ENCODE assay signal across 1 cellular context in the genomic region with DNA sequence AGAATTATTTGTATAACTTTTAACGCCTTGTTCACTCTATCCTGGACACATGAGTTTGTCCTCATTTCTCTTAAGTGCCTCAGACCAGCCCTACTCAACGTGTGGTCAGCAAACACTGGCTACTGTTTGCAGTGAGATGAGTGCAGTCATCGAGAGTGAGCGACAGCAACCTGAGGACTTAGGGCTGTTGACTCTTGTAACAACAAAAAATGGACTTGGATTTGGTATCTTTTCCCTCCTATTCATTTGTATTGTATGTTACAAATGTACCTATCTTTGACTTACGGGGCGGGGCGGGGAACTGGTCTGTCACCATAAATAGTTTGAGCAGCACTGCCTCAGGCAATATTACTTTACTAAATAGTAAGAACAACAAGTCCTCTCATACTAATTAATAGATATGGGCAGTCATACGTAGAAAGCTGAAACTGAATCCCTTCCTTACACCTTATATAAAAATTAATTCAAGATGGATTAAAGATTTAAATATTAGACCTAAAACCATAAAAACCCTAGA.
TF ChIP-seq lines count a peak whose summit lies in the region.

No MANE protein-coding gene starts in this region.

TF ChIP-seq in IMR-90, 13 proteins besides CTCF, POLR2A, EP300 and RAD21:
- TF ChIP-seq MXI1 (IDR thresholded peaks at IDR 0.05; ENCODE audit: borderline replicate concordance, low read depth, low read length) = no peak
- no peak for TF ChIP-seq MAFK (IDR thresholded peaks at IDR 0.05; ENCODE audit: low read depth, low read length)
- TF ChIP-seq SMC3 (IDR thresholded peaks at IDR 0.05; ENCODE audit: low read depth, low read length) = no peak
- TF ChIP-seq CEBPB (IDR thresholded peaks at IDR 0.05; ENCODE audit: low read depth, low read length) = no peak
- TF ChIP-seq, protein P1, sequence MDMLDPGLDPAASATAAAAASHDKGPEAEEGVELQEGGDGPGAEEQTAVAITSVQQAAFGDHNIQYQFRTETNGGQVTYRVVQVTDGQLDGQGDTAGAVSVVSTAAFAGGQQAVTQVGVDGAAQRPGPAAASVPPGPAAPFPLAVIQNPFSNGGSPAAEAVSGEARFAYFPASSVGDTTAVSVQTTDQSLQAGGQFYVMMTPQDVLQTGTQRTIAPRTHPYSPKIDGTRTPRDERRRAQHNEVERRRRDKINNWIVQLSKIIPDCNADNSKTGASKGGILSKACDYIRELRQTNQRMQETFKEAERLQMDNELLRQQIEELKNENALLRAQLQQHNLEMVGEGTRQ (IDR thresholded peaks at IDR 0.05; ENCODE audit: low read depth, low read length) = no peak
- TF ChIP-seq RCOR1 (IDR thresholded peaks at IDR 0.05; ENCODE audit: insufficient replicate concordance, low read length) = no peak
- TF ChIP-seq, protein P2, sequence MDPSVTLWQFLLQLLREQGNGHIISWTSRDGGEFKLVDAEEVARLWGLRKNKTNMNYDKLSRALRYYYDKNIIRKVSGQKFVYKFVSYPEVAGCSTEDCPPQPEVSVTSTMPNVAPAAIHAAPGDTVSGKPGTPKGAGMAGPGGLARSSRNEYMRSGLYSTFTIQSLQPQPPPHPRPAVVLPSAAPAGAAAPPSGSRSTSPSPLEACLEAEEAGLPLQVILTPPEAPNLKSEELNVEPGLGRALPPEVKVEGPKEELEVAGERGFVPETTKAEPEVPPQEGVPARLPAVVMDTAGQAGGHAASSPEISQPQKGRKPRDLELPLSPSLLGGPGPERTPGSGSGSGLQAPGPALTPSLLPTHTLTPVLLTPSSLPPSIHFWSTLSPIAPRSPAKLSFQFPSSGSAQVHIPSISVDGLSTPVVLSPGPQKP (IDR thresholded peaks at IDR 0.05; ENCODE audit: borderline replicate concordance, low read depth, low read length) = no peak
- no peak for TF ChIP-seq NFE2L2 (IDR thresholded peaks at IDR 0.05; ENCODE audit: low read depth, low read length)
- no peak for TF ChIP-seq FOS (IDR thresholded peaks at IDR 0.05; ENCODE audit: low read depth, low read length)
- TF ChIP-seq BHLHE40 (IDR thresholded peaks at IDR 0.05; ENCODE audit: low read depth, low read length) = no peak
- TF ChIP-seq MAZ (IDR thresholded peaks at IDR 0.05; ENCODE audit: borderline replicate concordance, low read depth, low read length) = no peak
- TF ChIP-seq CHD1 (IDR thresholded peaks at IDR 0.05; ENCODE audit: low read depth, low read length) = no peak
- TF ChIP-seq RFX5 (IDR thresholded peaks at IDR 0.05; ENCODE audit: low read depth, low read length) = no peak
